19 cellular contexts compared by ENCODE assay signal in genomic region chr6:72704979-72705378, GRCh38.
DNase-seq lines count a peak whose midpoint lies in the region; ATAC-seq and TF ChIP-seq lines count a peak whose summit lies in the region.
"Had no signal": no experiment of that assay in that cellular context is flagged by ENCODE, and none has a peak within 500 bp of the region (broad histone marks: within the 10 kb centered on the region; RNA-seq: fewer than 3 reads in every experiment).

No MANE protein-coding gene starts in this region.

- ATAC-seq in HG02840 (IDR thresholded peaks at IDR 0.05; ENCODE audit: low FRiP score, unreplicated experiment): no peak
- ATAC-seq: right cardiac atrium had no signal

- H4K8ac ChIP-seq in mesenchymal stem cell (ENCODE audit: low read length): no peak overlapping the region

- H2AFZ ChIP-seq in OCI-LY3 (ENCODE audit: low read depth, low read length) (no peak overlapping the region), mesenchymal stem cell (ENCODE audit: low read depth, low read length) (no peak overlapping the region)

- peak; percentile 39 for DNase-seq in DMS53 (lab: John Stamatoyannopoulos, UW)
- no peak for DNase-seq in DMS53 treated with DMSO at 0.1 percent for 48 hours (lab: John Stamatoyannopoulos, UW; ENCODE audit: unreplicated experiment)
- DNase-seq in brain microvascular endothelial cell: no peak
- DNase-seq in mesenchymal stem cell: peak; percentile 5
- no peak for DNase-seq in retina
- DNase-seq in glomerular visceral epithelial cell (ENCODE audit: extremely low spot score): no peak
- DNase-seq: activated CD8-positive, alpha-beta memory T cell treated with anti-CD3 and anti-CD28 coated beads for 24 hours; activated naive CD8-positive, alpha-beta T cell treated with anti-CD3 and anti-CD28 coated beads, Interleukin-2, amount 10 ng/mL, durations not matched to agents 7 days and 5 days; IMR-90; midbrain; NCI-H1048; NCI-H2081; NCI-H526; right cardiac atrium; RPMI8226; SW 1271 had no signal

- in situ Hi-C loops in brain microvascular endothelial cell (cut with HindIII; ENCODE audit: low pct_ligation_motif_present, low sequenced_read_pairs): no loop called here

- 69% methylated on average over 2 of the region's 4 CpGs for WGBS in mesenchymal stem cell

- no peak overlapping the region for H2BK15ac ChIP-seq in mesenchymal stem cell (ENCODE audit: low read depth, poor library complexity, severe bottlenecking)

- H3K4me2 ChIP-seq in OCI-LY3 (ENCODE audit: low read length): no peak overlapping the region
- H3K4me2 ChIP-seq in mesenchymal stem cell (ENCODE audit: low read length, poor library complexity, severe bottlenecking): no peak overlapping the region

- no peaks in the 10 kb centered on the region for H3K79me2 ChIP-seq in OCI-LY3 (ENCODE audit: low read length)

- H4K91ac ChIP-seq in mesenchymal stem cell (ENCODE audit: low read length): no peak overlapping the region

- no peaks in the 10 kb centered on the region for H3K36me3 ChIP-seq in OCI-LY3 (replicated peaks; ENCODE audit: low read depth, low read length)
- no peaks in the 10 kb centered on the region for H3K36me3 ChIP-seq in brain microvascular endothelial cell (replicated peaks)
- no peaks in the 10 kb centered on the region for H3K36me3 ChIP-seq in mesenchymal stem cell (ENCODE audit: control insufficient read depth in 1 of 2, insufficient read depth in 2 of 2, low read depth in 1 of 2, low read length in 2 of 2)

- no peaks in the 10 kb centered on the region for H4K20me1 ChIP-seq in OCI-LY3 (ENCODE audit: insufficient read depth, low read length)

- H2AK5ac ChIP-seq in mesenchymal stem cell (ENCODE audit: low read length, severe bottlenecking): no peak overlapping the region

- no peak overlapping the region for H3K4me3 ChIP-seq in OCI-LY3 (ENCODE audit: low read length)
- no peak overlapping the region for H3K4me3 ChIP-seq in brain microvascular endothelial cell (ENCODE audit: low read depth, low read length)
- no peak overlapping the region for H3K4me3 ChIP-seq in mesenchymal stem cell (ENCODE audit: insufficient read depth in 1 of 2, low read depth in 1 of 2, low read length in 2 of 2)

- H3K9me3 ChIP-seq in OCI-LY3 (ENCODE audit: insufficient read depth, low read length): no peaks in the 10 kb centered on the region
- peaks cover 7% of the 10 kb centered on the region for H3K9me3 ChIP-seq in mesenchymal stem cell (ENCODE audit: control insufficient read depth, low read length)

- no peak overlapping the region for H2BK5ac ChIP-seq in mesenchymal stem cell (ENCODE audit: low read depth, low read length, poor library complexity, severe bottlenecking)

- H3K4ac ChIP-seq in mesenchymal stem cell (ENCODE audit: low read depth in 1 of 2, low read length in 2 of 2): no peak overlapping the region

- no peak overlapping the region for H3K14ac ChIP-seq in mesenchymal stem cell (ENCODE audit: low read length in 2 of 2)

- H3K9ac ChIP-seq in OCI-LY3 (ENCODE audit: low read length): no peak overlapping the region
- H3K9ac ChIP-seq in mesenchymal stem cell (ENCODE audit: low read length): no peak overlapping the region

- no peak overlapping the region for H3K18ac ChIP-seq in mesenchymal stem cell (ENCODE audit: low read depth in 1 of 2, low read length in 2 of 2)

- H3K27me3 ChIP-seq in OCI-LY3 (ENCODE audit: low read depth, low read length) (no peaks in the 10 kb centered on the region), brain microvascular endothelial cell (replicated peaks) (no peaks in the 10 kb centered on the region), mesenchymal stem cell (ENCODE audit: control insufficient read depth in 1 of 2, insufficient read depth in 1 of 2, low read length in 2 of 2) (peaks cover 0 to 4% of the 10 kb centered on the region in 2 experiments)

- no peak overlapping the region for H3K23ac ChIP-seq in mesenchymal stem cell (ENCODE audit: low read length in 2 of 2)

- no peak overlapping the region for H2BK120ac ChIP-seq in mesenchymal stem cell (ENCODE audit: low read depth, low read length)

- TF ChIP-seq CTCF in OCI-LY3 (IDR thresholded peaks at IDR 0.05; ENCODE audit: low read depth, low read length): peak; percentile 16; the same call in 1 of the 2 replicates
- peak; percentile 13 for TF ChIP-seq CTCF in brain microvascular endothelial cell (IDR thresholded peaks at IDR 0.05; ENCODE audit: low read depth, low read length, missing control alignments)

- no peak overlapping the region for H2BK12ac ChIP-seq in mesenchymal stem cell (ENCODE audit: low read length in 2 of 2)

- no peaks in the 10 kb centered on the region for H3K79me1 ChIP-seq in mesenchymal stem cell (replicated peaks; ENCODE audit: low read length, poor library complexity, severe bottlenecking)

- H3K27ac ChIP-seq in OCI-LY3 (ENCODE audit: low read length) (no peak overlapping the region), brain microvascular endothelial cell (no peak overlapping the region), mesenchymal stem cell (ENCODE audit: low read length, poor library complexity, severe bottlenecking) (no peak overlapping the region)
- H3K27ac ChIP-seq: 22Rv1 had no signal

- H3K4me1 ChIP-seq in OCI-LY3 (ENCODE audit: low read length): no peaks in the 10 kb centered on the region
- H3K4me1 ChIP-seq in mesenchymal stem cell (ENCODE audit: control insufficient read depth, insufficient read depth, low read depth, low read length): no peaks in the 10 kb centered on the region

Comparison
In these comparisons a context has a peak if more than half of its experiments do, and no peak if none do; other contexts are left out.
1. DNase-seq: peak in DMS53 (single experiment) and mesenchymal stem cell (single experiment); none in DMS53 treated with DMSO at 0.1 percent for 48 hours (single experiment), brain microvascular endothelial cell (single experiment), retina (single experiment) and glomerular visceral epithelial cell (single experiment).